Comparison of ENCODE assay signal across 8 cellular contexts in genomic region chr4:153573881-153574807, GRCh38.
A peak's percentile ranks its signal among the peaks of the same experiment; 100 is the strongest.
DNase-seq lines count a peak whose midpoint lies in the region; ATAC-seq and TF ChIP-seq lines count a peak whose summit lies in the region.

No MANE protein-coding gene starts in this region.

- peaks cover 70% of the 10 kb centered on the region for H3K4me1 Mint-ChIP-seq in activated T-cell treated with anti-CD3 and anti-CD28 coated beads, Interleukin-2, amount 50 U/mL, for 72 hours (ENCODE audit: low read depth)

- H3K4me1 ChIP-seq in uterus, result no peaks in the 10 kb centered on the region

- H3K4me3 Mint-ChIP-seq in activated T-cell treated with anti-CD3 and anti-CD28 coated beads, Interleukin-2, amount 50 U/mL, for 72 hours, result peak overlapping the region in 1 of 2 donors; percentile 5

- peaks cover 0 to 12% of the 10 kb centered on the region in 2 donors for H3K36me3 Mint-ChIP-seq in activated T-cell treated with anti-CD3 and anti-CD28 coated beads, Interleukin-2, amount 50 U/mL, for 72 hours (ENCODE audit: insufficient read depth in 2 of 2)

- no peak for TF ChIP-seq POLR2A in uterus (IDR thresholded peaks at IDR 0.05)

- no peaks in the 10 kb centered on the region for H3K9me3 ChIP-seq in uterus

- DNase-seq in NCI-H1436 (lab: John Stamatoyannopoulos, UW) (peak; percentile 25), NCI-H1436 treated with DMSO at 0.1 percent for 48 hours (lab: John Stamatoyannopoulos, UW) (no peak), NOMO-1 treated with DMSO at 0.1 percent for 48 hours (lab: John Stamatoyannopoulos, UW; ENCODE audit: unreplicated experiment) (peak; percentile 76), fibroblast of the aortic adventitia (ENCODE audit: low read depth) (peak; percentile 92), pons (ENCODE audit: low spot score) (peak; percentile 87), uterus (peak; percentile 63 to 69)
- DNase-seq in activated T-cell treated with anti-CD3 and anti-CD28 coated beads, Interleukin-2, amount 50 U/mL, for 72 hours, result peak; percentile 48 to 58

- H3K9me3 Mint-ChIP-seq in activated T-cell treated with anti-CD3 and anti-CD28 coated beads, Interleukin-2, amount 50 U/mL, for 72 hours, result no peaks in the 10 kb centered on the region

- H3K4me3 ChIP-seq in fibroblast of the aortic adventitia (ENCODE audit: low read depth, low read length) (no peak overlapping the region), uterus (no peak overlapping the region)

- no peak overlapping the region for H3K27ac ChIP-seq in uterus

- no peaks in the 10 kb centered on the region for H3K27me3 Mint-ChIP-seq in activated T-cell treated with anti-CD3 and anti-CD28 coated beads, Interleukin-2, amount 50 U/mL, for 72 hours (ENCODE audit: low read depth)

- H3K36me3 ChIP-seq in uterus, result no peaks in the 10 kb centered on the region

- no peaks in the 10 kb centered on the region for H3K27me3 ChIP-seq in uterus

- TF ChIP-seq CTCF in fibroblast of the aortic adventitia (IDR thresholded peaks at IDR 0.05; ENCODE audit: insufficient read depth, low read length), result peak; percentile 79
- peak; percentile 59 to 75 (median 66) for TF ChIP-seq CTCF in uterus (IDR thresholded peaks at IDR 0.05)

- ATAC-seq in HG02678 (IDR thresholded peaks at IDR 0.05; ENCODE audit: unreplicated experiment), result peak; percentile 52
- ATAC-seq in activated T-cell treated with anti-CD3 and anti-CD28 coated beads, Interleukin-2, amount 50 U/mL, for 72 hours (replicated peaks in 1 of 2), result peak; percentile 85 to 90

- peak overlapping the region; percentile 44 for H3K27ac Mint-ChIP-seq in activated T-cell treated with anti-CD3 and anti-CD28 coated beads, Interleukin-2, amount 50 U/mL, for 72 hours

- intact Hi-C loops in uterus (cut with DNase I; ENCODE audit: low total_unique reads), result loop anchor here (10.0 kb wide), 1 partner anchor 139 kb away; no protein-coding TSS in a partner anchor
